ENCODE assay signal across 19 cellular contexts in the genomic region with DNA sequence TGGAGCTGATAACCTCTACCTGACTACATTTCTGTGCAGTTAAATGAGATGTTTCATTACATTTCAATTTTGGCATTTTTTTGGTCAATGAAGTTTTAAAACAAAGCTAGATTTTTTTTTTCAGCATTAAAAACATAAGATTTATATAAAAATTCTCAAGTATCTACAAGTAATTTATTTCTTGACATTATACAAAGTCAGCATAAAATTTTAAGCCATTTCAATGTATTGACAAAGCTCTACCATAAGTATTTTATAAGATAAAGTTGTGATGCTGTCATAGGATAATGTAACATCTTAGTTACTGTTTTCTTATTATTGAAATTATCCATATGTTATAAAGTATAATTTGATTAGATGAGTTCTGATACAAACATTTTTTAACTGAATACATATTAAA.
"Had no signal": no experiment of that assay in that cellular context is flagged by ENCODE, and none has a peak within 500 bp of the region (broad histone marks: within the 10 kb centered on the region; RNA-seq: fewer than 3 reads in every experiment).

No MANE protein-coding gene starts in this region.

- FAIRE-seq: HTR-8/SVneo had no signal

- H3K4me2 ChIP-seq: KMS-11 had no signal

- ATAC-seq: SK-N-SH treated with all-trans-retinoic acid at 6 μM for 48 hours had no signal

- H3K9ac ChIP-seq: KMS-11 had no signal

- H3K27ac ChIP-seq: HL-60, KMS-11, RWPE1 had no signal

- DNase-seq: Kasumi-1, MM.1S, NCI-H1092 treated with DMSO at 0.1 percent for 48 hours, NCI-H1436 treated with DMSO at 0.1 percent for 48 hours, NCI-H1694, NCI-H187 treated with DMSO at 0.1 percent for 48 hours, NCI-H2029 treated with DMSO at 0.1 percent for 48 hours, NCI-H2171 treated with DMSO at 0.1 percent for 48 hours, NCI-H446, NCI-H510A, NCI-H524 treated with DMSO at 0.1 percent for 48 hours, NCI-H69, NCI-H774, SHP77 had no signal
